In the genomic region with DNA sequence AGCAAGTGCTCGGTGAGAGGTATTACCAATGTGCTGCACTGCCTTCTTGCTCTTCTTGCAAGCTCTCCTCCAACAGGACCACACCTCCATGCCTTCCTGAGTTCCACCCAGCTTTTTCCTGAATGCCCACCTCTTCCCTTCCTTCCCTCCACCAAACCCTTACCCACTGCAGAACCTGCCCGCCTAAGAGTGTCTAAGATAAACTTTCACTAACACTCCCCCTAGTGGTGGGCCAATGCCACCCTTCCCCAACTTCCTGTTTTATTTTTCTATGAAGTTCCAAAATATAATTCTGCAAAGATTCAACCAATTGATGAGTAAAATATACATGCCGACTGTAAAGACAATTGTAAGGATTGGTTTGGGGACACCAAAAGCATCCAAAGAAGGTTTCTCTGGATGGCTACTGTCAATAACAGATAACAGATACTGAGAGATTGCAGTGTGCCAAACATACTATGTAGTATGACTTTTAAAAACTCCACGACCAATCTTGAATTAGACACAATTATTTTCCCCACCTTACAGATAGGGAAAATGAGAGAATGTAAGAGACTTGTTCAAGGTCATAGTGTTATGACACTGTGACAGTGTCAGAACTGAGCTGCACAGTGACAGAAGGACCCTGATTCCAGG, we compare ENCODE assay signal across 8 cellular contexts. TPM values are rescaled to one million over a fixed set of nuclear protein-coding genes. Genes with fewer than 3 reads are reported as not detected.
A peak's percentile ranks its signal among the peaks of the same experiment; 100 is the strongest.
DNase-seq lines count a peak whose midpoint lies in the region; ATAC-seq and TF ChIP-seq lines count a peak whose summit lies in the region.

No MANE protein-coding gene starts in this region.

- H3K79me2 ChIP-seq in PC-9 (ENCODE audit: low read depth): no peaks in the 10 kb centered on the region

- ATAC-seq in HG03135 (IDR thresholded peaks at IDR 0.05; ENCODE audit: unreplicated experiment): peak; percentile 77
- ATAC-seq in activated T-cell treated with anti-CD3 and anti-CD28 coated beads, Interleukin-2, amount 50 U/mL, for 4 hours: peak; percentile 63 to 77
- peak; percentile 64 for ATAC-seq in foreskin keratinocyte
- peak in 3 of 4 donors; percentile 57 to 81 (median 72) for ATAC-seq in psoas muscle

- H3K9me2 ChIP-seq in PC-9 (ENCODE audit: insufficient read depth): no peaks in the 10 kb centered on the region

- no peak overlapping the region for H3K4me2 ChIP-seq in PC-9

- no peaks in the 10 kb centered on the region for H3K36me3 Mint-ChIP-seq in activated T-cell treated with anti-CD3 and anti-CD28 coated beads, Interleukin-2, amount 50 U/mL, for 4 hours (ENCODE audit: insufficient read depth)

- peaks cover 5% of the 10 kb centered on the region for H3K9me3 Mint-ChIP-seq in activated T-cell treated with anti-CD3 and anti-CD28 coated beads, Interleukin-2, amount 50 U/mL, for 4 hours

- H3K4me1 Mint-ChIP-seq in activated T-cell treated with anti-CD3 and anti-CD28 coated beads, Interleukin-2, amount 50 U/mL, for 4 hours (ENCODE audit: low read depth): peaks cover 4% of the 10 kb centered on the region

- H3K27me3 ChIP-seq in PC-9 (ENCODE audit: insufficient read depth, low read depth) (no peaks in the 10 kb centered on the region), foreskin keratinocyte (no peaks in the 10 kb centered on the region), psoas muscle (ENCODE audit: insufficient read depth in 3 of 3, low read length in 2 of 3) (peaks cover 0 to 5% (median 0%) of the 10 kb centered on the region in 3 donors)

- no peak overlapping the region for H3K4me3 ChIP-seq in PC-9
- H3K4me3 ChIP-seq in psoas muscle: no peak overlapping the region

- CTCF ChIA-PET in PC-9 (lab: Charles Lee): no interaction called here

- H3K27ac ChIP-seq in PC-9 (no peak overlapping the region), foreskin keratinocyte (no peak overlapping the region), psoas muscle (no peak overlapping the region)

- TF ChIP-seq CTCF in PC-9 (conservative IDR thresholded peaks at IDR 0.05): peak; percentile 83
- TF ChIP-seq CTCF in foreskin keratinocyte (conservative IDR thresholded peaks at IDR 0.05): peak; percentile 89
- peak; percentile 76 for TF ChIP-seq CTCF in psoas muscle (IDR thresholded peaks at IDR 0.05)

- H2AFZ ChIP-seq in PC-9: no peak overlapping the region

- H3K4me1 ChIP-seq in PC-9 (replicated peaks; ENCODE audit: insufficient read depth) (no peaks in the 10 kb centered on the region), foreskin keratinocyte (peaks cover 6% of the 10 kb centered on the region), psoas muscle (no peaks in the 10 kb centered on the region)

- 53 to 61% (median 57%) methylated on average over 4 of the region's 4 CpGs for WGBS in psoas muscle, 3 donors

- H4K20me1 ChIP-seq in PC-9 (ENCODE audit: insufficient read depth): no peaks in the 10 kb centered on the region

- no peaks in the 10 kb centered on the region for H3F3A ChIP-seq in PC-9 (ENCODE audit: insufficient read depth, low read depth)

- no peaks in the 10 kb centered on the region for H3K36me3 ChIP-seq in PC-9 (ENCODE audit: low read depth)
- no peaks in the 10 kb centered on the region for H3K36me3 ChIP-seq in psoas muscle (ENCODE audit: insufficient read depth in 1 of 2, low read depth in 1 of 2)

- POLR2A ChIA-PET in PC-9 (lab: Charles Lee; ENCODE audit: unreplicated experiment): no interaction called here

- peaks cover 6% of the 10 kb centered on the region for H3K27me3 Mint-ChIP-seq in activated T-cell treated with anti-CD3 and anti-CD28 coated beads, Interleukin-2, amount 50 U/mL, for 4 hours (ENCODE audit: low read depth)

- intact Hi-C loops in PC-9 (cut with micrococcal nuclease; ENCODE audit: unreplicated experiment): loop anchor here (1.0 to 2.0 kb wide), 2 partner anchors 26 to 105 kb away; no protein-coding TSS in a partner anchor
- intact Hi-C loops in psoas muscle (cut with DNase I): no loop called here

- no TSS peak for BruUV-seq in PC-9 (replicated peaks; lab: Mats Ljungman, UMichigan)

- peak; percentile 52 for DNase-seq in NCI-H1436 (lab: John Stamatoyannopoulos, UW)
- no peak for DNase-seq in NCI-H1436 treated with DMSO at 0.1 percent for 48 hours (lab: John Stamatoyannopoulos, UW)
- no peak for DNase-seq in PC-9
- DNase-seq in activated T-cell treated with anti-CD3 and anti-CD28 coated beads, Interleukin-2, amount 50 U/mL, for 4 hours: peak; percentile 45
- peak in 1 of 2 donors; percentile 32 for DNase-seq in foreskin keratinocyte
- DNase-seq in psoas muscle: peak in 1 of 2 donors; percentile 52
- DNase-seq in GOT3 (lab: John Stamatoyannopoulos, UW): no peak

- no peaks in the 10 kb centered on the region for H3K9me3 ChIP-seq in PC-9 (ENCODE audit: insufficient read depth, low read depth)
- no peaks in the 10 kb centered on the region for H3K9me3 ChIP-seq in psoas muscle

- H3K4me3 Mint-ChIP-seq in activated T-cell treated with anti-CD3 and anti-CD28 coated beads, Interleukin-2, amount 50 U/mL, for 4 hours: no peak overlapping the region

RNA-seq across cellular contexts. Expression of gene BMAL1, which starts 38.6 kb away (rescaled TPM):
- 11.4 and 15.0 TPM in 2 replicates for total RNA-seq in PC-9 (2021)
- total RNA-seq in activated T-cell treated with anti-CD3 and anti-CD28 coated beads, Interleukin-2, amount 50 U/mL, for 4 hours: 10 to 100 TPM in 2 of 3 donors, 1 to 10 TPM in 1; 8.8 to 15.5 (median 14.0) TPM
- total RNA-seq in foreskin keratinocyte: 17.6 and 28.7 TPM in 2 replicates
- polyA plus RNA-seq in foreskin keratinocyte: 12.1 and 16.6 TPM in 2 replicates
- total RNA-seq in psoas muscle: 10 to 100 TPM; 15.1 to 35.4 (median 23.4) TPM
- 10 to 100 TPM in 2 of 3 donors, 1 to 10 TPM in 1; 7.4 to 34.6 (median 28.2) TPM for polyA plus RNA-seq in psoas muscle

Comparison
In these comparisons a context has a peak if more than half of its experiments do, and no peak if none do; other contexts are left out.
1. DNase-seq: peak in NCI-H1436 (single experiment) and activated T-cell treated with anti-CD3 and anti-CD28 coated beads, Interleukin-2, amount 50 U/mL, for 4 hours (single experiment); none in NCI-H1436 treated with DMSO at 0.1 percent for 48 hours (single experiment), PC-9 (0 of 2) and GOT3 (single experiment).
2. Peak in every context shown above with its lines, with median percentiles within 50 percentile points of each other: ATAC-seq and CTCF ChIP-seq.